Comparison of ENCODE assay signal across 25 cellular contexts in the genomic region with DNA sequence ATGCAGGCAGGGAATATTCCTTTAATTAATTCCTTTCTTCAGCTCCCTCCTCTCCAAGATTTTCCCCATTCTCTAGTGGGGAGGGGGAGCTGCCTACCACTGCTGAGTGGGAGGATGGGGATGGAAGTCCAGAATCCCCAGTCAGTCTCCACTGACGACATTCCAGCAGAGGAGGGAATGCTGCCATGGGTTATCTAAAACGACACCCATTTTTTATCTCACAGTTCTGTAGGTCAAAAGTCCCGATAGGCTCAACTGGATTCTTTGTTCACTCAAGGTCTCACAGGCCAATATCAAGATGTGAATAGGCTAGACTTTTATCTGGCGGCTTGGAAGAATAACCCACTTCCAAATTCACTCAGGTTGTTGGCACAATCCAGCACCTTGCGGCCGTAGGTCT.
DNase-seq lines count a peak whose midpoint lies in the region; ATAC-seq, FAIRE-seq and TF ChIP-seq lines count a peak whose summit lies in the region.
"Had no signal": no experiment of that assay in that cellular context is flagged by ENCODE, and none has a peak within 500 bp of the region (broad histone marks: within the 10 kb centered on the region; RNA-seq: fewer than 3 reads in every experiment).

No MANE protein-coding gene starts in this region.

- H3K27me3 ChIP-seq in small intestine (ENCODE audit: control insufficient read depth in 2 of 2, insufficient read depth in 2 of 2, low read length in 2 of 2): no peaks in the 10 kb centered on the region
- H3K27me3 ChIP-seq: BE2C; BLaER1 treated with 17β-estradiol and CSF1 and Interleukin-3, amounts not matched to agents 10 nM and 100 nM had no signal

- no peak overlapping the region for H3K4me3 Mint-ChIP-seq in natural killer cell
- no peak overlapping the region for H3K4me3 Mint-ChIP-seq in natural killer cell treated with Interleukin-12 subunit alpha and Interleukin-12 subunit beta and Interleukin-15 and Interleukin-18, amount 100 ng/mL, for 72 hours
- no peak overlapping the region for H3K4me3 Mint-ChIP-seq in T-helper 17 cell
- H3K4me3 Mint-ChIP-seq: CD14-positive monocyte; CD4-positive, alpha-beta T cell; CD8-positive, alpha-beta memory T cell had no signal

- H3K9me3 ChIP-seq in T-helper 17 cell (ENCODE audit: control insufficient read depth, low read length, poor library complexity, severe bottlenecking) (no peaks in the 10 kb centered on the region), small intestine (ENCODE audit: control insufficient read depth, low read depth) (no peaks in the 10 kb centered on the region)
- H3K9me3 ChIP-seq: BE2C had no signal

- H3K27me3 Mint-ChIP-seq in natural killer cell (ENCODE audit: low read depth in 2 of 2): peaks cover 0 to 5% of the 10 kb centered on the region in 2 donors
- H3K27me3 Mint-ChIP-seq in natural killer cell treated with Interleukin-12 subunit alpha and Interleukin-12 subunit beta and Interleukin-15 and Interleukin-18, amount 100 ng/mL, for 72 hours: no peaks in the 10 kb centered on the region
- no peaks in the 10 kb centered on the region for H3K27me3 Mint-ChIP-seq in T-helper 17 cell
- H3K27me3 Mint-ChIP-seq: CD4-positive, alpha-beta T cell had no signal

- H3K9me3 Mint-ChIP-seq in natural killer cell: peaks cover 3 to 8% of the 10 kb centered on the region in 2 donors
- H3K9me3 Mint-ChIP-seq in natural killer cell treated with Interleukin-12 subunit alpha and Interleukin-12 subunit beta and Interleukin-15 and Interleukin-18, amount 100 ng/mL, for 72 hours: no peaks in the 10 kb centered on the region
- H3K9me3 Mint-ChIP-seq: CD4-positive, alpha-beta T cell; CD8-positive, alpha-beta memory T cell had no signal

- H3K4me1 ChIP-seq in small intestine (ENCODE audit: control insufficient read depth in 2 of 2, insufficient read depth in 1 of 2, low read depth in 1 of 2, low read length in 1 of 2): no peaks in the 10 kb centered on the region
- H3K4me1 ChIP-seq: BE2C had no signal

- no peak for TF ChIP-seq CTCF in natural killer cell (IDR thresholded peaks at IDR 0.05)

- ATAC-seq in natural killer cell: no peak
- ATAC-seq in natural killer cell treated with Interleukin-12 subunit alpha and Interleukin-12 subunit beta and Interleukin-15 and Interleukin-18, amount 100 ng/mL, for 72 hours: no peak
- no peak for ATAC-seq in T-helper 17 cell
- ATAC-seq in left lobe of liver: peak; percentile 51
- ATAC-seq in GM18858 (IDR thresholded peaks at IDR 0.05; ENCODE audit: unreplicated experiment): no peak
- no peak for ATAC-seq in GM21515 (IDR thresholded peaks at IDR 0.05; ENCODE audit: unreplicated experiment)
- no peak for ATAC-seq in GM18907 (IDR thresholded peaks at IDR 0.05; ENCODE audit: unreplicated experiment)

- 40 to 68% (median 41%) methylated on average over 6 of the region's 6 CpGs for WGBS in small intestine, 3 donors

- DNase-seq in natural killer cell (no peak), T-helper 17 cell (no peak), left lobe of liver (ENCODE audit: low spot score) (no peak), small intestine (peak; percentile 73)
- no peak for DNase-seq in natural killer cell treated with Interleukin-12 subunit alpha and Interleukin-12 subunit beta and Interleukin-15 and Interleukin-18, amount 100 ng/mL, for 72 hours (ENCODE audit: low spot score)
- DNase-seq: AML-193; BE2C; Calu3; CD4-positive, alpha-beta T cell; CD8-positive, alpha-beta memory T cell; DMS53; DMS79 treated with DMSO at 0.1 percent for 48 hours; GF-D8; GM23248; H7; HCEC 1CT had no signal

- H3K27ac Mint-ChIP-seq in natural killer cell: peak overlapping the region; percentile 49 to 84
- H3K27ac Mint-ChIP-seq in natural killer cell treated with Interleukin-12 subunit alpha and Interleukin-12 subunit beta and Interleukin-15 and Interleukin-18, amount 100 ng/mL, for 72 hours: no peak overlapping the region
- H3K27ac Mint-ChIP-seq in T-helper 17 cell: peak overlapping the region; percentile 24
- H3K27ac Mint-ChIP-seq: CD4-positive, alpha-beta T cell; CD8-positive, alpha-beta memory T cell had no signal

- H3K36me3 ChIP-seq in small intestine (ENCODE audit: control insufficient read depth in 2 of 2, insufficient read depth in 2 of 2, low read length in 2 of 2): no peaks in the 10 kb centered on the region
- H3K36me3 ChIP-seq: BE2C had no signal

- no peak for FAIRE-seq in small intestine (lab: Jason Lieb, UNC)
- FAIRE-seq: A204.1, GM12891, H1 had no signal

- H3K4me1 Mint-ChIP-seq in natural killer cell: peaks cover 23 to 36% of the 10 kb centered on the region in 2 donors
- peaks cover 16 to 17% of the 10 kb centered on the region in 2 donors for H3K4me1 Mint-ChIP-seq in natural killer cell treated with Interleukin-12 subunit alpha and Interleukin-12 subunit beta and Interleukin-15 and Interleukin-18, amount 100 ng/mL, for 72 hours (ENCODE audit: low read depth in 2 of 2)
- H3K4me1 Mint-ChIP-seq in T-helper 17 cell: peaks cover 13% of the 10 kb centered on the region

- H3K27ac ChIP-seq in small intestine (ENCODE audit: low read depth in 1 of 2, low read length in 1 of 2): no peak overlapping the region
- H3K27ac ChIP-seq: 22Rv1; BLaER1 treated with 17β-estradiol and CSF1 and Interleukin-3, amounts not matched to agents 10 nM and 100 nM; GM23248 had no signal

- H3K36me3 Mint-ChIP-seq in natural killer cell: peaks cover 11% of the 10 kb centered on the region
- H3K36me3 Mint-ChIP-seq in natural killer cell treated with Interleukin-12 subunit alpha and Interleukin-12 subunit beta and Interleukin-15 and Interleukin-18, amount 100 ng/mL, for 72 hours: peaks cover 11% of the 10 kb centered on the region
- H3K36me3 Mint-ChIP-seq in T-helper 17 cell (ENCODE audit: low read depth): no peaks in the 10 kb centered on the region

- intact Hi-C loops in natural killer cell (cut with micrococcal nuclease): no loop called here

- no peak overlapping the region for H3K4me3 ChIP-seq in small intestine (ENCODE audit: low read depth in 1 of 2, low read length in 2 of 2)
- H3K4me3 ChIP-seq: BLaER1 treated with 17β-estradiol and CSF1 and Interleukin-3, amounts not matched to agents 10 nM and 100 nM; GM23248 had no signal

Comparison
In these comparisons a context has a peak if more than half of its experiments do, and no peak if none do; other contexts are left out.
1. H3K27ac Mint-ChIP-seq: peak in natural killer cell (2 of 2) and T-helper 17 cell (single experiment); none in natural killer cell treated with Interleukin-12 subunit alpha and Interleukin-12 subunit beta and Interleukin-15 and Interleukin-18, amount 100 ng/mL, for 72 hours (0 of 2).